Comparison of ENCODE assay signal across 8 cellular contexts in genomic region chr6:91476000-91476399, GRCh38.
A peak's percentile ranks its signal among the peaks of the same experiment; 100 is the strongest.
DNase-seq lines count a peak whose midpoint lies in the region; FAIRE-seq and TF ChIP-seq lines count a peak whose summit lies in the region.

No MANE protein-coding gene starts in this region.

- no peak overlapping the region for H2AFZ ChIP-seq in osteoblast (ENCODE audit: low read length)

- H3K9me3 ChIP-seq in transverse colon, result no peaks in the 10 kb centered on the region
- H3K9me3 ChIP-seq in esophagus squamous epithelium, result no peaks in the 10 kb centered on the region
- no peaks in the 10 kb centered on the region for H3K9me3 ChIP-seq in osteoblast (ENCODE audit: low read depth, low read length)

- in situ Hi-C loops in transverse colon (cut with MboI; ENCODE audit: low pct_ligation_motif_present in 1 of 4, low pct_unique_long_range_greater_than_20kb in 1 of 4, low sequenced_read_pairs in 3 of 4), result no loop called here

- no peak for TF ChIP-seq EP300 in transverse colon (IDR thresholded peaks at IDR 0.05; ENCODE audit: low read depth)

- H3K27me3 ChIP-seq in transverse colon, result no peaks in the 10 kb centered on the region
- no peaks in the 10 kb centered on the region for H3K27me3 ChIP-seq in esophagus squamous epithelium
- no peaks in the 10 kb centered on the region for H3K27me3 ChIP-seq in osteoblast (ENCODE audit: insufficient read depth, low read length)

- H4K20me1 ChIP-seq in osteoblast (ENCODE audit: insufficient read depth, low read length), result no peaks in the 10 kb centered on the region

- DNase-seq in GM12891 (ENCODE audit: insufficient read length, low spot score) (peak; percentile 6), H54 (ENCODE audit: insufficient read length, low spot score) (no peak), NCI-H2029 (lab: John Stamatoyannopoulos, UW) (peak; percentile 23), epithelial cell of prostate (ENCODE audit: low read depth, low spot score) (peak; percentile 8), transverse colon (peak; percentile 13), hippocampal formation (lab: John Stamatoyannopoulos, UW) (no peak), esophagus squamous epithelium (lab: John Stamatoyannopoulos, UW) (no peak), osteoblast (ENCODE audit: insufficient read length, low spot score, missing footprints) (no peak)

- TF ChIP-seq POLR2A in GM12891 (IDR thresholded peaks at IDR 0.05; ENCODE audit: low read depth, low read length) (no peak), H54 (IDR thresholded peaks at IDR 0.05; ENCODE audit: low read depth, low read length) (no peak), transverse colon (IDR thresholded peaks at IDR 0.05) (no peak), esophagus squamous epithelium (IDR thresholded peaks at IDR 0.05) (no peak)

- intact Hi-C loops in transverse colon (cut with DNase I; ENCODE audit: low total_unique reads) (no loop called here), esophagus squamous epithelium (cut with DNase I) (no loop called here)

- 0 to 16% methylated on average over 1 to 2 of the region's 2 CpGs for WGBS in transverse colon (ENCODE audit: low coverage in 1 of 2), 2 donors
- WGBS in esophagus squamous epithelium, 2 donors, result 4 to 17% methylated on average over 2 of the region's 2 CpGs

- TF ChIP-seq CTCF in transverse colon (IDR thresholded peaks at IDR 0.05) (no peak), esophagus squamous epithelium (IDR thresholded peaks at IDR 0.05) (no peak), osteoblast (IDR thresholded peaks at IDR 0.05; ENCODE audit: extremely low read depth, low read depth, low read length) (no peak)

- FAIRE-seq in GM12891 (lab: Jason Lieb, UNC) (no peak), H54 (lab: Jason Lieb, UNC) (peak; percentile 38)

- H3K27ac ChIP-seq in epithelial cell of prostate, result no peak overlapping the region
- H3K27ac ChIP-seq in transverse colon, result peak overlapping the region in 1 of 4 donors; percentile 25
- H3K27ac ChIP-seq in esophagus squamous epithelium, result no peak overlapping the region
- H3K27ac ChIP-seq in osteoblast (ENCODE audit: low read depth, low read length), result no peak overlapping the region

- no peak overlapping the region for H3K4me2 ChIP-seq in osteoblast (ENCODE audit: insufficient read depth, low read length)

- peaks cover 0 to 17% (median 6%) of the 10 kb centered on the region in 4 donors for H3K4me1 ChIP-seq in transverse colon
- peaks cover 0 to 8% (median 5%) of the 10 kb centered on the region in 3 donors for H3K4me1 ChIP-seq in esophagus squamous epithelium
- H3K4me1 ChIP-seq in osteoblast (ENCODE audit: insufficient read depth, low read length), result no peaks in the 10 kb centered on the region

- no peaks in the 10 kb centered on the region for H3K79me2 ChIP-seq in osteoblast (ENCODE audit: insufficient read depth, low read length)

- H3K4me3 ChIP-seq in transverse colon (no peak overlapping the region), esophagus squamous epithelium (no peak overlapping the region), osteoblast (ENCODE audit: insufficient read depth, low read length) (no peak overlapping the region)

- H3K36me3 ChIP-seq in transverse colon (no peaks in the 10 kb centered on the region), esophagus squamous epithelium (no peaks in the 10 kb centered on the region), osteoblast (ENCODE audit: insufficient read depth, low read length) (no peaks in the 10 kb centered on the region)

TF ChIP-seq in GM12891, 5 proteins besides CTCF, POLR2A, EP300 and RAD21:
- TF ChIP-seq POLR2AphosphoS5 (IDR thresholded peaks at IDR 0.05; ENCODE audit: low read depth, low read length), result no peak
- TF ChIP-seq SPI1 (IDR thresholded peaks at IDR 0.05; ENCODE audit: low read depth, low read length), result peak; percentile 37; the same call in 1 of the 2 replicates

Comparison
In these comparisons a context has a peak if more than half of its experiments do, and no peak if none do; other contexts are left out.
1. DNase-seq: peak in GM12891 (single experiment), NCI-H2029 (single experiment), epithelial cell of prostate (single experiment) and transverse colon (single experiment); none in H54 (single experiment), hippocampal formation (0 of 2), esophagus squamous epithelium (single experiment) and osteoblast (single experiment).